Comparison of ENCODE assay signal across 1 cellular context in the genomic region with DNA sequence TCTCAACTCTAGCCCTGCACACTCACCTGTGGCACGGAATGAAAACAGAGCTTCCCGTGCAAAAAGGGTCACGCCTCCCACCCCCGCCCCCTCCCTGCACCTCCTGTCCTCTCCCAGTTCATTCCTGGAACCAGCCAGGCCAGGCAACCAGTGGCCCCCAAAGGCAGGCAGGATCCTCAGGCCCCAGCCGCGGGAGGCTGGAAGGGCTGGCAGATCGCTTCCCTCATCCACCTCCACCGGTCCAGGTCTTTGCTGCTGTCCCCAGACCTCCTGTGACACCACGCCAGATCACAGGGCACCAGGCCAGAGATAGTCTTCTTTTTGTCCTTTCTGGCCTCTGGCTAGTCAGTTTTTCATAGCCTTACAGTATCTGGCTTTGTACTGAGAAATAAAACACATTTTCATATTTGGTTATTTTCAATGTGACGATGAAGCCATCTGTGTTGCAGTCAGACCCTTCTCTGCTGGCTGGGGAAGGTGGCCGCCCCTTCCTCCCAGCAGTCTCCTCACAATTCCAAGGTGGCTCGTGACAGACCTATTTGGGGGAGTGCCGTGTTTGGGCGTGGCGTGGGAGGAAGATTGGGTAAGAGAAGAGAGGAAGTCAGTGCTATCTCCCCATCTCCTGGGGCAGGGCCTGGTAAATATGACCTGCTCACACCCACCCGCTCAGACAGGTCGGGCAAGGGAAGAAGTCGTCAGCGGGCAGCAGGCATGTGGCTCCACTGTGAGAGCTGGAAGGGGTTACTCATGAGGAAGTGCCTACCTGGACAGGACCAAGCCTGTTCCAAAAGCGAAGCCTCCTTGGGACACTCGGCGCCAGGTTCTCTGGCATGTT.
TF ChIP-seq lines count a peak whose summit lies in the region.

No MANE protein-coding gene starts in this region.

TF ChIP-seq in K562, 482 proteins besides CTCF, POLR2A, EP300 and RAD21 (continued from another document):
- TF ChIP-seq RCOR1 (IDR thresholded peaks at IDR 0.05; ENCODE audit: borderline replicate concordance in 1 of 2, low read depth in 2 of 2, low read length in 2 of 2) (peak in 1 of 2 experiments; percentile 90; a peak in 2 of 4 replicates), ELF1 (tag; IDR thresholded peaks at IDR 0.05) (peak; percentile 2; the same call in 1 of the 2 replicates), ILK (tag; IDR thresholded peaks at IDR 0.05; ENCODE audit: borderline replicate concordance, low read depth) (no peak), SRF (CRISPR knock-in tag; IDR thresholded peaks at IDR 0.05) (0 out of 4 replicates have a peak, but pooled peaks of 1 of the 2 experiments have one; percentile 71), ZNF592 (IDR thresholded peaks at IDR 0.05) (peak; percentile 83), LCOR (CRISPR knock-in tag; IDR thresholded peaks at IDR 0.05) (peak; percentile 94), TARDBP (IDR thresholded peaks at IDR 0.05) (peak; percentile 17; the same call in 1 of the 2 replicates), SFPQ (IDR thresholded peaks at IDR 0.05; ENCODE audit: low read depth, low read length) (no peak), KDM4B (IDR thresholded peaks at IDR 0.05; ENCODE audit: borderline replicate concordance in 2 of 2, low read depth in 1 of 2) (peak in 1 of 2 experiments; percentile 19; a peak in 1 of 4 replicates), SMAD4 (CRISPR knock-in tag; conservative IDR thresholded peaks at IDR 0.05) (peak; percentile 78), CREBBP (IDR thresholded peaks at IDR 0.05; ENCODE audit: low read depth, low read length) (no peak), GATAD2B (IDR thresholded peaks at IDR 0.05; ENCODE audit: borderline replicate concordance) (peak; percentile 95; the same call in 1 of the 2 replicates), BHLHE40 (IDR thresholded peaks at IDR 0.05; ENCODE audit: low read length) (peak; percentile 87), JUND (IDR thresholded peaks at IDR 0.05; ENCODE audit: borderline replicate concordance, low read depth, low read length) (peak; percentile 69; the same call in 1 of the 2 replicates), JUND (tag; IDR thresholded peaks at IDR 0.05; ENCODE audit: borderline replicate concordance, low read depth, low read length) (peak; percentile 79; the same call in 1 of the 3 replicates), KDM2B (CRISPR knock-in tag; IDR thresholded peaks at IDR 0.05) (no peak), ZNF584 (CRISPR knock-in tag; IDR thresholded peaks at IDR 0.05; ENCODE audit: low read depth) (peak; percentile 53; the same call in 1 of the 2 replicates), ZNF57 (CRISPR knock-in tag; IDR thresholded peaks at IDR 0.05) (no peak), CTBP1 (IDR thresholded peaks at IDR 0.05; ENCODE audit: borderline replicate concordance) (peak; percentile 92), SMARCC2 (IDR thresholded peaks at IDR 0.05; ENCODE audit: low read depth) (peak; percentile 51; the same call in 1 of the 2 replicates), SP1 (CRISPR knock-in tag; IDR thresholded peaks at IDR 0.05) (peak; percentile 48; the same call in 1 of the 2 replicates), CBFA2T3 (IDR thresholded peaks at IDR 0.05) (peak; percentile 39; the same call in 1 of the 2 replicates), FOSL1 (tag; conservative IDR thresholded peaks at IDR 0.05) (peak; percentile 43; the same call in 1 of the 2 replicates), ARID3A (IDR thresholded peaks at IDR 0.05; ENCODE audit: borderline replicate concordance, low read depth, low read length) (no peak), SAP30 (IDR thresholded peaks at IDR 0.05; ENCODE audit: borderline replicate concordance, insufficient read depth, low read depth, low read length, poor library complexity, severe bottlenecking) (peak; percentile 37), PYGO2 (tag; IDR thresholded peaks at IDR 0.05) (peak; percentile 43; the same call in 1 of the 2 replicates), HES1 (IDR thresholded peaks at IDR 0.05; ENCODE audit: low read depth) (peak; percentile 69), GATA2 (CRISPR knock-in tag; IDR thresholded peaks at IDR 0.05) (peak; percentile 96), ZNF175 (CRISPR knock-in tag; IDR thresholded peaks at IDR 0.05; ENCODE audit: low read depth) (0 out of 2 replicates have a peak, but pooled peaks have one; percentile 32)
- TF ChIP-seq, protein P1, sequence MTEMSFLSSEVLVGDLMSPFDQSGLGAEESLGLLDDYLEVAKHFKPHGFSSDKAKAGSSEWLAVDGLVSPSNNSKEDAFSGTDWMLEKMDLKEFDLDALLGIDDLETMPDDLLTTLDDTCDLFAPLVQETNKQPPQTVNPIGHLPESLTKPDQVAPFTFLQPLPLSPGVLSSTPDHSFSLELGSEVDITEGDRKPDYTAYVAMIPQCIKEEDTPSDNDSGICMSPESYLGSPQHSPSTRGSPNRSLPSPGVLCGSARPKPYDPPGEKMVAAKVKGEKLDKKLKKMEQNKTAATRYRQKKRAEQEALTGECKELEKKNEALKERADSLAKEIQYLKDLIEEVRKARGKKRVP (CRISPR knock-in tag; IDR thresholded peaks at IDR 0.05), result peak; percentile 17; the same call in 1 of the 2 replicates
- TF ChIP-seq, protein P2, sequence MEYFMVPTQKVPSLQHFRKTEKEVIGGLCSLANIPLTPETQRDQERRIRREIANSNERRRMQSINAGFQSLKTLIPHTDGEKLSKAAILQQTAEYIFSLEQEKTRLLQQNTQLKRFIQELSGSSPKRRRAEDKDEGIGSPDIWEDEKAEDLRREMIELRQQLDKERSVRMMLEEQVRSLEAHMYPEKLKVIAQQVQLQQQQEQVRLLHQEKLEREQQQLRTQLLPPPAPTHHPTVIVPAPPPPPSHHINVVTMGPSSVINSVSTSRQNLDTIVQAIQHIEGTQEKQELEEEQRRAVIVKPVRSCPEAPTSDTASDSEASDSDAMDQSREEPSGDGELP (CRISPR knock-in tag; IDR thresholded peaks at IDR 0.05; ENCODE audit: borderline replicate concordance), result peak; percentile 47; the same call in 1 of the 2 replicates
- TF ChIP-seq, protein P3, sequence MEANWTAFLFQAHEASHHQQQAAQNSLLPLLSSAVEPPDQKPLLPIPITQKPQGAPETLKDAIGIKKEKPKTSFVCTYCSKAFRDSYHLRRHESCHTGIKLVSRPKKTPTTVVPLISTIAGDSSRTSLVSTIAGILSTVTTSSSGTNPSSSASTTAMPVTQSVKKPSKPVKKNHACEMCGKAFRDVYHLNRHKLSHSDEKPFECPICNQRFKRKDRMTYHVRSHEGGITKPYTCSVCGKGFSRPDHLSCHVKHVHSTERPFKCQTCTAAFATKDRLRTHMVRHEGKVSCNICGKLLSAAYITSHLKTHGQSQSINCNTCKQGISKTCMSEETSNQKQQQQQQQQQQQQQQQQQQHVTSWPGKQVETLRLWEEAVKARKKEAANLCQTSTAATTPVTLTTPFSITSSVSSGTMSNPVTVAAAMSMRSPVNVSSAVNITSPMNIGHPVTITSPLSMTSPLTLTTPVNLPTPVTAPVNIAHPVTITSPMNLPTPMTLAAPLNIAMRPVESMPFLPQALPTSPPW (CRISPR knock-in tag; IDR thresholded peaks at IDR 0.05), result peak; percentile 73
TF ChIP-seq in K562: peak in this region for 109.
